Comparison of ENCODE assay signal across 1 cellular context in the genomic region with DNA sequence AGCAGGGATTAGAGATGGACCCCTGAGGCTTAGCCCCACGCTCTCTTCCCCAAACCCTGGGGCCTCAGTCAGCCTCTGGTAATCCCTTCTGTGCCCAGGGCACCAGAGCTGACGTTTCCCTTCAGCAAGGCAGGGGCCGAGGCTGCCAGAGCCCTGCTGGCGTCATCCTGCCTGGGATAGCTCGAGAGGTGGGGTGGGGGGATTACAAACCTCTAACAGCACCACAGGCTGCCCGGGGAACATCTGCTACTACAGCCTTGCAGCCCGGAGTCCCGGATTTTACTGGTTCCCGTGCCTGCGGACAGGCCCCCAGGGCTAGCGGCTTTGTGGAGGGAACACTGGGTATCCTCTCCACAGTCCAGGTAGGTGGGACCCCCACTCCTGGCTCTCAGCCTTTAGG.
TF ChIP-seq lines count a peak whose summit lies in the region.

Gene AANAT (plus strand): TSS at position 238 of the 400 bp plus-strand sequence. CDS start 1,144 bp downstream, outside the sequence.

TF ChIP-seq in GM23338, 12 proteins besides CTCF, POLR2A, EP300 and RAD21 (continued from another document):
- no peak for TF ChIP-seq ZNF462 (CRISPR knock-in tag; IDR thresholded peaks at IDR 0.05)
- TF ChIP-seq, protein P1, sequence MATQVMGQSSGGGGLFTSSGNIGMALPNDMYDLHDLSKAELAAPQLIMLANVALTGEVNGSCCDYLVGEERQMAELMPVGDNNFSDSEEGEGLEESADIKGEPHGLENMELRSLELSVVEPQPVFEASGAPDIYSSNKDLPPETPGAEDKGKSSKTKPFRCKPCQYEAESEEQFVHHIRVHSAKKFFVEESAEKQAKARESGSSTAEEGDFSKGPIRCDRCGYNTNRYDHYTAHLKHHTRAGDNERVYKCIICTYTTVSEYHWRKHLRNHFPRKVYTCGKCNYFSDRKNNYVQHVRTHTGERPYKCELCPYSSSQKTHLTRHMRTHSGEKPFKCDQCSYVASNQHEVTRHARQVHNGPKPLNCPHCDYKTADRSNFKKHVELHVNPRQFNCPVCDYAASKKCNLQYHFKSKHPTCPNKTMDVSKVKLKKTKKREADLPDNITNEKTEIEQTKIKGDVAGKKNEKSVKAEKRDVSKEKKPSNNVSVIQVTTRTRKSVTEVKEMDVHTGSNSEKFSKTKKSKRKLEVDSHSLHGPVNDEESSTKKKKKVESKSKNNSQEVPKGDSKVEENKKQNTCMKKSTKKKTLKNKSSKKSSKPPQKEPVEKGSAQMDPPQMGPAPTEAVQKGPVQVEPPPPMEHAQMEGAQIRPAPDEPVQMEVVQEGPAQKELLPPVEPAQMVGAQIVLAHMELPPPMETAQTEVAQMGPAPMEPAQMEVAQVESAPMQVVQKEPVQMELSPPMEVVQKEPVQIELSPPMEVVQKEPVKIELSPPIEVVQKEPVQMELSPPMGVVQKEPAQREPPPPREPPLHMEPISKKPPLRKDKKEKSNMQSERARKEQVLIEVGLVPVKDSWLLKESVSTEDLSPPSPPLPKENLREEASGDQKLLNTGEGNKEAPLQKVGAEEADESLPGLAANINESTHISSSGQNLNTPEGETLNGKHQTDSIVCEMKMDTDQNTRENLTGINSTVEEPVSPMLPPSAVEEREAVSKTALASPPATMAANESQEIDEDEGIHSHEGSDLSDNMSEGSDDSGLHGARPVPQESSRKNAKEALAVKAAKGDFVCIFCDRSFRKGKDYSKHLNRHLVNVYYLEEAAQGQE (IDR thresholded peaks at IDR 0.05; ENCODE audit: unreplicated experiment) = no peak
